ENCODE assay signal across 10 cellular contexts in genomic region chr11:85626496-85626895, GRCh38. TPM values are rescaled to one million over a fixed set of nuclear protein-coding genes. Genes with fewer than 3 reads are reported as not detected.
DNase-seq lines count a peak whose midpoint lies in the region; ATAC-seq and TF ChIP-seq lines count a peak whose summit lies in the region.
"Had no signal": no experiment of that assay in that cellular context is flagged by ENCODE, and none has a peak within 500 bp of the region (broad histone marks: within the 10 kb centered on the region; RNA-seq: fewer than 3 reads in every experiment).

No MANE protein-coding gene starts in this region.

- peaks cover 0 to 34% (median 15%) of the 10 kb centered on the region in 12 donors for H3K4me1 ChIP-seq in heart left ventricle
- H3K4me1 ChIP-seq in left lung: peaks cover 12 to 34% of the 10 kb centered on the region in 2 donors
- H3K4me1 ChIP-seq in transverse colon: peaks cover 8 to 29% (median 10%) of the 10 kb centered on the region in 4 donors

- H3K9me3 ChIP-seq in heart left ventricle (no peaks in the 10 kb centered on the region), left lung (no peaks in the 10 kb centered on the region), transverse colon (no peaks in the 10 kb centered on the region)
- H3K9me3 ChIP-seq: neutrophil had no signal

- TF ChIP-seq CTCF in heart left ventricle (IDR thresholded peaks at IDR 0.05): no peak
- TF ChIP-seq CTCF in left lung (IDR thresholded peaks at IDR 0.05): no peak
- TF ChIP-seq CTCF in transverse colon (IDR thresholded peaks at IDR 0.05): no peak

- peak overlapping the region; percentile 22 to 83 (median 77) for H3K4me3 ChIP-seq in heart left ventricle
- H3K4me3 ChIP-seq in left lung: peak overlapping the region; percentile 58 to 67
- peak overlapping the region in 1 of 4 donors; percentile 87 for H3K4me3 ChIP-seq in transverse colon

- peak overlapping the region in 11 of 12 donors; percentile 76 to 96 (median 89) for H3K27ac ChIP-seq in heart left ventricle
- H3K27ac ChIP-seq in left lung: peak overlapping the region; percentile 90 to 95
- peak overlapping the region; percentile 91 to 96 (median 94) for H3K27ac ChIP-seq in transverse colon
- H3K27ac ChIP-seq: neutrophil had no signal

- no peaks in the 10 kb centered on the region for H3K27me3 ChIP-seq in heart left ventricle
- H3K27me3 ChIP-seq in left lung: no peaks in the 10 kb centered on the region
- H3K27me3 ChIP-seq in transverse colon: no peaks in the 10 kb centered on the region

- intact Hi-C loops in heart left ventricle (cut with DNase I): loop anchor here in 7 of 10 donors (5.0 kb wide), 2 partner anchors 36 to 621 kb away; no protein-coding TSS in a partner anchor
- intact Hi-C loops in Right ventricle myocardium superior (cut with DNase I): loop anchor here (10.0 kb wide), 1 partner anchor 618 kb away; the partner anchor contains the start of gene EED
- intact Hi-C loops in left lung (cut with DNase I): no loop called here
- intact Hi-C loops in transverse colon (cut with DNase I; ENCODE audit: low total_unique reads): loop anchor here (5.0 kb wide), 1 partner anchor 36 kb away; no protein-coding TSS in a partner anchor

- ATAC-seq in heart left ventricle (no peak), Right ventricle myocardium superior (ENCODE audit: poor library complexity) (no peak), left lung (no peak), HG03039 (IDR thresholded peaks at IDR 0.05; ENCODE audit: unreplicated experiment) (no peak)

- 42 to 52% (median 47%) methylated on average over 2 of the region's 2 CpGs for WGBS in heart left ventricle, 4 donors
- WGBS in transverse colon (ENCODE audit: low coverage in 1 of 2), 2 donors: 46 to 56% methylated on average over 2 of the region's 2 CpGs

- TF ChIP-seq EP300 in transverse colon (IDR thresholded peaks at IDR 0.05; ENCODE audit: low read depth): no peak

- H3K36me3 ChIP-seq in heart left ventricle (peaks cover 0 to 15% (median 6%) of the 10 kb centered on the region in 9 donors), left lung (peaks cover 0 to 10% of the 10 kb centered on the region in 2 donors), transverse colon (peaks cover 0 to 10% (median 0%) of the 10 kb centered on the region in 4 donors)
- H3K36me3 ChIP-seq: neutrophil had no signal

- DNase-seq in heart left ventricle: no peak
- no peak for DNase-seq in Right ventricle myocardium superior
- DNase-seq in activated CD4-positive, alpha-beta T cell treated with anti-CD3 and anti-CD28 coated beads, Interleukin-2, amount 50 U/mL, for 48 hours: peak; percentile 9 to 11
- DNase-seq in left lung: no peak
- DNase-seq in transverse colon: no peak
- DNase-seq in DMS153 treated with DMSO at 0.1 percent for 48 hours (lab: John Stamatoyannopoulos, UW; ENCODE audit: unreplicated experiment): no peak
- no peak for DNase-seq in SKM-1 treated with dmso at 0.1 percent for 144 hours (lab: John Stamatoyannopoulos, UW; ENCODE audit: unreplicated experiment)
- DNase-seq: central memory CD4-positive, alpha-beta T cell had no signal

- no peak for TF ChIP-seq POLR2A in heart left ventricle (IDR thresholded peaks at IDR 0.05)
- TF ChIP-seq POLR2A in transverse colon (IDR thresholded peaks at IDR 0.05): no peak

- in situ Hi-C loops in transverse colon (cut with MboI; ENCODE audit: low pct_ligation_motif_present in 1 of 4, low pct_unique_long_range_greater_than_20kb in 1 of 4, low sequenced_read_pairs in 3 of 4): no loop called here

RNA-seq across cellular contexts. Expression of gene DLG2, which starts 0.6 kb away (rescaled TPM):
- total RNA-seq in heart left ventricle (10 to 100 TPM in 3 of 9 donors, 1 to 10 TPM in 6; 2.4 to 13.9 (median 9.0) TPM), Right ventricle myocardium superior (6.1 TPM), left lung (10 to 100 TPM in 1 of 2 donors, 1 to 10 TPM in 1; 4.5 to 15.0 TPM), transverse colon (10 to 100 TPM in 1 of 4 donors, 1 to 10 TPM in 3; 1.9 to 28.3 (median 3.7) TPM)
- 1 to 10 TPM; 2.5 TPM for polyA plus RNA-seq in heart left ventricle

RNA-seq across cellular contexts. Expression of gene TMEM126B, which starts 1.9 kb away (rescaled TPM):
- total RNA-seq in heart left ventricle (10 to 100 TPM; 42.7 to 58.4 (median 52.1) TPM), Right ventricle myocardium superior (61.6 TPM), left lung (10 to 100 TPM; 50.8 to 61.3 TPM), transverse colon (10 to 100 TPM; 29.9 to 48.3 (median 42.6) TPM)
- 100 to 1,000 TPM in 1 of 2 donors, 10 to 100 TPM in 1; 71.6 to 129 TPM for polyA plus RNA-seq in heart left ventricle

RNA-seq across cellular contexts. Expression of gene TMEM126A, which starts 21.3 kb away (rescaled TPM):
- total RNA-seq in heart left ventricle (10 to 100 TPM; 36.3 to 77.9 (median 63.6) TPM), Right ventricle myocardium superior (76.1 TPM), left lung (10 to 100 TPM; 30.2 to 32.6 TPM), transverse colon (10 to 100 TPM in 2 of 4 donors, 1 to 10 TPM in 1, not detected in 1; 4.0 to 17.5 (median 11.3) TPM)
- polyA plus RNA-seq in heart left ventricle: 100 to 1,000 TPM in 1 of 2 donors, 10 to 100 TPM in 1; 90.2 to 209 TPM

RNA-seq across cellular contexts. Expression of gene CREBZF, which starts 38.4 kb away (rescaled TPM):
- 10 to 100 TPM; 11.8 to 17.8 (median 12.9) TPM for total RNA-seq in heart left ventricle
- polyA plus RNA-seq in heart left ventricle: 10 to 100 TPM; 11.5 to 12.8 TPM
- 11.2 TPM for total RNA-seq in Right ventricle myocardium superior
- total RNA-seq in left lung: 10 to 100 TPM; 30.2 to 35.6 TPM
- 100 to 1,000 TPM in 1 of 4 donors, 10 to 100 TPM in 3; 55.3 to 147 (median 85.5) TPM for total RNA-seq in transverse colon

RNA-seq across cellular contexts. Expression of gene CCDC89, which starts 59.5 kb away (rescaled TPM):
- total RNA-seq in heart left ventricle (1 to 10 TPM in 2 of 9 donors, under 1 TPM in 6, not detected in 1; 0.28 to 1.5 (median 0.58) TPM), Right ventricle myocardium superior (0.97 TPM), left lung (1 to 10 TPM; 1.5 to 2.5 TPM), transverse colon (1 to 10 TPM in 3 of 4 donors, under 1 TPM in 1; 1.00 to 9.6 (median 7.2) TPM)
- under 1 TPM; 0.11 to 0.73 TPM for polyA plus RNA-seq in heart left ventricle

Comparison
In these comparisons a context has a peak if more than half of its experiments do, and no peak if none do; other contexts are left out.
1. DNase-seq: peak in activated CD4-positive, alpha-beta T cell treated with anti-CD3 and anti-CD28 coated beads, Interleukin-2, amount 50 U/mL, for 48 hours (2 of 2); none in heart left ventricle (0 of 5), Right ventricle myocardium superior (single experiment), left lung (0 of 2), transverse colon (single experiment), DMS153 treated with DMSO at 0.1 percent for 48 hours (single experiment) and SKM-1 treated with dmso at 0.1 percent for 144 hours (single experiment).
2. intact Hi-C loops: an anchor here in heart left ventricle (5.0 kb wide), Right ventricle myocardium superior (10.0 kb wide) and transverse colon (5.0 kb wide); none called in left lung.
3. Peak in every context shown above with its lines, with median percentiles within 50 percentile points of each other: H3K27ac ChIP-seq.